Comparison of ENCODE assay signal across 17 cellular contexts in genomic region chr4:162229670-162230069, GRCh38.
A peak's percentile ranks its signal among the peaks of the same experiment; 100 is the strongest.
DNase-seq lines count a peak whose midpoint lies in the region; TF ChIP-seq lines count a peak whose summit lies in the region.
"Had no signal": no experiment of that assay in that cellular context is flagged by ENCODE, and none has a peak within 500 bp of the region (broad histone marks: within the 10 kb centered on the region; RNA-seq: fewer than 3 reads in every experiment).

No MANE protein-coding gene starts in this region.

- H3K36me3 ChIP-seq in neuronal stem cell (replicated peaks in 1 of 2; ENCODE audit: control insufficient read depth in 2 of 2, insufficient read depth in 2 of 2, low read length in 2 of 2), result no peaks in the 10 kb centered on the region
- H3K36me3 ChIP-seq: SJSA1 had no signal

- H2AFZ ChIP-seq in neuronal stem cell (ENCODE audit: low read length), result peak overlapping the region; percentile 6

- H2AK5ac ChIP-seq in neuronal stem cell (ENCODE audit: low read depth, low read length), result no peak overlapping the region

- H3K4ac ChIP-seq in neuronal stem cell (ENCODE audit: low read length), result no peak overlapping the region

- H3K27me3 ChIP-seq in neuronal stem cell (ENCODE audit: control insufficient read depth in 3 of 3, insufficient read depth in 3 of 3, low read depth in 1 of 3, low read length in 3 of 3), result no peaks in the 10 kb centered on the region
- H3K27me3 ChIP-seq: SJSA1 had no signal

- in situ Hi-C loops in astrocyte of the spinal cord (cut with HindIII; ENCODE audit: low sequenced_read_pairs), result no loop called here

- no peak overlapping the region for H3K4me2 ChIP-seq in neuronal stem cell (ENCODE audit: insufficient read depth, low read length, poor library complexity, severe bottlenecking)

- no peak overlapping the region for H2BK120ac ChIP-seq in neuronal stem cell (ENCODE audit: low read depth, low read length)

- H3K79me1 ChIP-seq in neuronal stem cell (ENCODE audit: low read depth, low read length), result no peaks in the 10 kb centered on the region

- no peak overlapping the region for H4K91ac ChIP-seq in neuronal stem cell (ENCODE audit: low read depth, low read length, poor library complexity)

- TF ChIP-seq CTCF in astrocyte of the spinal cord (IDR thresholded peaks at IDR 0.05; ENCODE audit: low read depth, low read length), result no peak

- H3K18ac ChIP-seq in neuronal stem cell (ENCODE audit: low read length), result no peak overlapping the region

- H2BK15ac ChIP-seq in neuronal stem cell (ENCODE audit: low read length), result no peak overlapping the region

- no peak overlapping the region for H3K4me3 ChIP-seq in astrocyte of the spinal cord (ENCODE audit: low read depth, low read length)
- H3K4me3 ChIP-seq in neuronal stem cell (ENCODE audit: low read length in 2 of 2), result no peak overlapping the region
- H3K4me3 ChIP-seq: SJSA1 had no signal

- no CpG with 5 or more reads among the region's 2 CpGs for WGBS in neuronal stem cell (ENCODE audit: extremely low coverage in 2 of 2, insufficient read length in 2 of 2, insufficient replicate concordance in 1 of 2), 2 donors

- no peak overlapping the region for H4K8ac ChIP-seq in neuronal stem cell (ENCODE audit: low read depth, low read length)

- H2BK12ac ChIP-seq in neuronal stem cell (ENCODE audit: low read length), result no peak overlapping the region

- no peaks in the 10 kb centered on the region for H3K9me3 ChIP-seq in neuronal stem cell (replicated peaks in 1 of 2; ENCODE audit: control insufficient read depth in 2 of 2, insufficient read depth in 1 of 2, low read depth in 1 of 2, low read length in 2 of 2)
- H3K9me3 ChIP-seq: SJSA1 had no signal

- no peak overlapping the region for H3K9ac ChIP-seq in neuronal stem cell (ENCODE audit: low read depth, low read length, poor library complexity)

- DNase-seq in COLO829 (ENCODE audit: low spot score), result peak; percentile 34
- DNase-seq in HT1080 (ENCODE audit: low read depth), result peak; percentile 78
- peak; percentile 3 for DNase-seq in astrocyte of the spinal cord (ENCODE audit: low read depth, low spot score)
- no peak for DNase-seq in neuronal stem cell (ENCODE audit: low spot score)
- no peak for DNase-seq in NK-92 (lab: John Stamatoyannopoulos, UW; ENCODE audit: unreplicated experiment)
- DNase-seq in amniotic stem cell (lab: John Stamatoyannopoulos, UW), result no peak
- no peak for DNase-seq in HUDEP-2 (lab: John Stamatoyannopoulos, UW; ENCODE audit: unreplicated experiment in 76 of 76)
- DNase-seq: CD8-positive, alpha-beta T cell; DMS 273 treated with DMSO at 0.1 percent for 48 hours; Kasumi-1; MV-4-11; NCI-H1417 treated with DMSO at 0.1 percent for 48 hours; NCI-H2029; NCI-H2171 treated with DMSO at 0.1 percent for 48 hours; NCI-H510A; RPMI8226 had no signal

- no peak overlapping the region for H3K23ac ChIP-seq in neuronal stem cell (ENCODE audit: low read depth, low read length, poor library complexity)

- H3K4me1 ChIP-seq in neuronal stem cell (ENCODE audit: control insufficient read depth in 2 of 2, insufficient read depth in 1 of 2, low read depth in 1 of 2, low read length in 2 of 2), result peaks cover 0 to under 1% of the 10 kb centered on the region in 2 donors
- H3K4me1 ChIP-seq: SJSA1 had no signal

- no peak overlapping the region for H3K27ac ChIP-seq in neuronal stem cell (replicated peaks; ENCODE audit: low read length)
- H3K27ac ChIP-seq: SJSA1 had no signal

- H3K14ac ChIP-seq in neuronal stem cell (ENCODE audit: low read length), result no peak overlapping the region

- no peak overlapping the region for H2BK5ac ChIP-seq in neuronal stem cell (ENCODE audit: low read length)

Comparison
In these comparisons a context has a peak if more than half of its experiments do, and no peak if none do; other contexts are left out.
1. DNase-seq: peak in COLO829 (single experiment), HT1080 (single experiment) and astrocyte of the spinal cord (single experiment); none in neuronal stem cell (single experiment), NK-92 (single experiment), amniotic stem cell (single experiment) and HUDEP-2 (0 of 76).